ENCODE assay signal across 25 cellular contexts in genomic region chr6:29680904-29681303, GRCh38. TPM values are rescaled to one million over a fixed set of nuclear protein-coding genes. Genes with fewer than 3 reads are reported as not detected.
DNase-seq lines count a peak whose midpoint lies in the region; ATAC-seq and TF ChIP-seq lines count a peak whose summit lies in the region.
"Had no signal": no experiment of that assay in that cellular context is flagged by ENCODE, and none has a peak within 500 bp of the region (broad histone marks: within the 10 kb centered on the region; RNA-seq: fewer than 3 reads in every experiment).

TSS of gene ZFP57 (minus strand) at chr6:29681152. CDS start at chr6:29677003, 4,149 bp downstream.

- CTCF ChIA-PET in activated CD8-positive, alpha-beta memory T cell treated with anti-CD3 and anti-CD28 coated beads, Interleukin-2, amount 10 ng/mL, durations not matched to agents 7 days and 5 days (lab: Charles Lee), result interaction anchor here (0.9 to 2.7 kb wide), 4 partner anchors 16 to 772 kb away, joined by 3 to 14 read pairs (median 10); no protein-coding TSS in a partner anchor
- CTCF ChIA-PET in activated B cell treated with CpG ODN at 0.5 μM for 24 hours (lab: Charles Lee), result no interaction called here

- no peaks in the 10 kb centered on the region for H3K27me3 ChIP-seq in Karpas-422 (ENCODE audit: low read length)
- H3K27me3 ChIP-seq: colonic mucosa had no signal

- H3K4me1 Mint-ChIP-seq in activated CD8-positive, alpha-beta memory T cell treated with anti-CD3 and anti-CD28 coated beads, Interleukin-2, amount 10 ng/mL, durations not matched to agents 7 days and 5 days, result peaks cover 49% of the 10 kb centered on the region
- H3K4me1 Mint-ChIP-seq in activated B cell treated with CpG ODN at 0.5 μM for 24 hours, result peaks cover 20% of the 10 kb centered on the region
- peaks cover 9% of the 10 kb centered on the region for H3K4me1 Mint-ChIP-seq in stimulated activated effector memory CD8-positive, alpha-beta T cell treated with anti-CD3 and anti-CD28 coated beads, Interleukin-12 subunit alpha, Interleukin-12 subunit beta, amount 100 ng/mL, for 72 hours

- peak within 1 kb of the TSS; percentile 27 for H3K4me3 ChIP-seq in epithelial cell of proximal tubule (ENCODE audit: low read depth, low read length)
- H3K4me3 ChIP-seq in Karpas-422 (ENCODE audit: low read length), result no peak within 1 kb of the TSS
- H3K4me3 ChIP-seq: colonic mucosa, gastrocnemius medialis had no signal

- peak within 1 kb of the TSS; percentile 87 for H3K27ac Mint-ChIP-seq in activated CD8-positive, alpha-beta memory T cell treated with anti-CD3 and anti-CD28 coated beads, Interleukin-2, amount 10 ng/mL, durations not matched to agents 7 days and 5 days
- peak within 1 kb of the TSS; percentile 25 for H3K27ac Mint-ChIP-seq in activated B cell treated with CpG ODN at 0.5 μM for 24 hours
- no peak within 1 kb of the TSS for H3K27ac Mint-ChIP-seq in stimulated activated effector memory CD8-positive, alpha-beta T cell treated with anti-CD3 and anti-CD28 coated beads, Interleukin-12 subunit alpha, Interleukin-12 subunit beta, amount 100 ng/mL, for 72 hours
- H3K27ac Mint-ChIP-seq: CD4-positive, CD25-positive, alpha-beta regulatory T cell; HFFc6; progenitor cell of endocrine pancreas had no signal

- H3K9ac ChIP-seq in Karpas-422 (ENCODE audit: low read length), result no peak within 1 kb of the TSS

- H3K4me2 ChIP-seq in Karpas-422 (ENCODE audit: low read depth, low read length, poor library complexity, severe bottlenecking), result no peak within 1 kb of the TSS

- no peaks in the 10 kb centered on the region for H4K20me1 ChIP-seq in Karpas-422 (ENCODE audit: insufficient read depth, low read depth, low read length)

- H3K36me3 ChIP-seq in Karpas-422 (ENCODE audit: insufficient read depth, low read length), result no peaks in the 10 kb centered on the region
- H3K36me3 ChIP-seq: colonic mucosa, gastrocnemius medialis had no signal

- no peaks in the 10 kb centered on the region for H3K9me3 Mint-ChIP-seq in activated CD8-positive, alpha-beta memory T cell treated with anti-CD3 and anti-CD28 coated beads, Interleukin-2, amount 10 ng/mL, durations not matched to agents 7 days and 5 days (ENCODE audit: low read depth)
- H3K9me3 Mint-ChIP-seq in activated B cell treated with CpG ODN at 0.5 μM for 24 hours, result no peaks in the 10 kb centered on the region
- no peaks in the 10 kb centered on the region for H3K9me3 Mint-ChIP-seq in stimulated activated effector memory CD8-positive, alpha-beta T cell treated with anti-CD3 and anti-CD28 coated beads, Interleukin-12 subunit alpha, Interleukin-12 subunit beta, amount 100 ng/mL, for 72 hours
- H3K9me3 Mint-ChIP-seq: CD4-positive, CD25-positive, alpha-beta regulatory T cell; HFFc6 had no signal

- peak within 1 kb of the TSS; percentile 84 for H3K4me3 Mint-ChIP-seq in activated CD8-positive, alpha-beta memory T cell treated with anti-CD3 and anti-CD28 coated beads, Interleukin-2, amount 10 ng/mL, durations not matched to agents 7 days and 5 days
- peak within 1 kb of the TSS; percentile 87 for H3K4me3 Mint-ChIP-seq in activated B cell treated with CpG ODN at 0.5 μM for 24 hours
- H3K4me3 Mint-ChIP-seq in stimulated activated effector memory CD8-positive, alpha-beta T cell treated with anti-CD3 and anti-CD28 coated beads, Interleukin-12 subunit alpha, Interleukin-12 subunit beta, amount 100 ng/mL, for 72 hours, result peak within 1 kb of the TSS; percentile 60
- H3K4me3 Mint-ChIP-seq: HFFc6 had no signal

- intact Hi-C loops in activated B cell treated with CpG ODN at 0.5 μM for 24 hours (cut with micrococcal nuclease), result no loop called here

- peak; percentile 66 for ATAC-seq in activated CD8-positive, alpha-beta memory T cell treated with anti-CD3 and anti-CD28 coated beads, Interleukin-2, amount 10 ng/mL, durations not matched to agents 7 days and 5 days
- ATAC-seq in activated B cell treated with CpG ODN at 0.5 μM for 24 hours (ENCODE audit: low read depth), result peak; percentile 54
- peak; percentile 48 for ATAC-seq in stimulated activated effector memory CD8-positive, alpha-beta T cell treated with anti-CD3 and anti-CD28 coated beads, Interleukin-12 subunit alpha, Interleukin-12 subunit beta, amount 100 ng/mL, for 72 hours
- ATAC-seq: gastrocnemius medialis, left cardiac atrium had no signal

- no peak within 1 kb of the TSS for H2AFZ ChIP-seq in Karpas-422 (ENCODE audit: low read length)

- DNase-seq in activated CD8-positive, alpha-beta memory T cell treated with anti-CD3 and anti-CD28 coated beads, Interleukin-2, amount 10 ng/mL, durations not matched to agents 7 days and 5 days, result peak; percentile 47
- no peak for DNase-seq in activated CD8-positive, alpha-beta memory T cell treated with anti-CD3 and anti-CD28 coated beads, Interleukin-2, amount 50 U/mL, for 48 hours
- peak; percentile 24 for DNase-seq in activated B cell treated with CpG ODN at 0.5 μM for 24 hours
- DNase-seq in epithelial cell of proximal tubule (ENCODE audit: low read depth), result no peak
- no peak for DNase-seq in stimulated activated effector memory CD8-positive, alpha-beta T cell treated with anti-CD3 and anti-CD28 coated beads, Interleukin-12 subunit alpha, Interleukin-12 subunit beta, amount 100 ng/mL, for 72 hours (ENCODE audit: low spot score in 2 of 2)
- no peak for DNase-seq in NCI-H128 (lab: John Stamatoyannopoulos, UW; ENCODE audit: unreplicated experiment)
- DNase-seq in activated naive CD4-positive, alpha-beta T cell treated with Interleukin-2 at 50 U/mL for 16 hours, result no peak
- no peak for DNase-seq in Karpas-422
- DNase-seq: activated CD4-positive, alpha-beta T cell treated with anti-CD3 and anti-CD28 coated beads, Interleukin-2, amount 50 U/mL, for 4 hours; activated naive CD4-positive, alpha-beta T cell treated with anti-CD3 and anti-CD28 coated beads, Interleukin-2, amount 50 U/mL, for 16 hours; activated T-cell treated with anti-CD3 and anti-CD28 coated beads, Interleukin-2, amount 50 U/mL, for 1 hour; colonic mucosa; gastrocnemius medialis; GF-D8; HFFc6; IMR-90; left cardiac atrium; NCI-H2029; NCI-H446; small intestine; stimulated activated CD4-positive, alpha-beta T cell treated with anti-CD3 and anti-CD28 coated beads, Interleukin-2, amount 100 ng/mL, for 48 hours; substantia nigra had no signal

- H3K4me1 ChIP-seq in Karpas-422 (ENCODE audit: low read length), result no peaks in the 10 kb centered on the region
- H3K4me1 ChIP-seq: colonic mucosa, gastrocnemius medialis had no signal

- no peaks in the 10 kb centered on the region for H3K9me2 ChIP-seq in Karpas-422 (replicated peaks; ENCODE audit: insufficient read depth, low read length)

- H3K27ac ChIP-seq in Karpas-422 (ENCODE audit: low read length), result no peak within 1 kb of the TSS
- H3K27ac ChIP-seq: colonic mucosa, gastrocnemius medialis had no signal

- POLR2A ChIA-PET in activated B cell treated with CpG ODN at 0.5 μM for 24 hours (lab: Charles Lee), result interaction anchor here (0.5 to 0.8 kb wide), 3 partner anchors 18 to 42 kb away, joined by 5 to 8 read pairs (median 5); partner anchors contain the start of gene HLA-F

- H3K79me2 ChIP-seq in Karpas-422 (ENCODE audit: low read length), result no peaks in the 10 kb centered on the region

- peaks cover 2% of the 10 kb centered on the region for H3K27me3 Mint-ChIP-seq in activated CD8-positive, alpha-beta memory T cell treated with anti-CD3 and anti-CD28 coated beads, Interleukin-2, amount 10 ng/mL, durations not matched to agents 7 days and 5 days
- H3K27me3 Mint-ChIP-seq in activated B cell treated with CpG ODN at 0.5 μM for 24 hours, result peaks cover 6% of the 10 kb centered on the region

- peaks cover 2% of the 10 kb centered on the region for H3K36me3 Mint-ChIP-seq in activated CD8-positive, alpha-beta memory T cell treated with anti-CD3 and anti-CD28 coated beads, Interleukin-2, amount 10 ng/mL, durations not matched to agents 7 days and 5 days
- no peaks in the 10 kb centered on the region for H3K36me3 Mint-ChIP-seq in activated B cell treated with CpG ODN at 0.5 μM for 24 hours (ENCODE audit: low read depth)
- no peaks in the 10 kb centered on the region for H3K36me3 Mint-ChIP-seq in stimulated activated effector memory CD8-positive, alpha-beta T cell treated with anti-CD3 and anti-CD28 coated beads, Interleukin-12 subunit alpha, Interleukin-12 subunit beta, amount 100 ng/mL, for 72 hours
- H3K36me3 Mint-ChIP-seq: CD4-positive, CD25-positive, alpha-beta regulatory T cell had no signal

- TF ChIP-seq CTCF in activated B cell treated with CpG ODN at 0.5 μM for 24 hours (IDR thresholded peaks at IDR 0.05) (no peak), epithelial cell of proximal tubule (conservative IDR thresholded peaks at IDR 0.05; ENCODE audit: low read depth, low read length) (no peak)

- no peaks in the 10 kb centered on the region for H3K9me3 ChIP-seq in Karpas-422 (ENCODE audit: low read length)
- H3K9me3 ChIP-seq: colonic mucosa, gastrocnemius medialis had no signal

RNA-seq across cellular contexts. Expression of gene ZFP57, which starts in this region (rescaled TPM):
- 10 to 100 TPM; 14.1 to 16.1 TPM for total RNA-seq in activated CD8-positive, alpha-beta memory T cell treated with anti-CD3 and anti-CD28 coated beads, Interleukin-2, amount 10 ng/mL, durations not matched to agents 7 days and 5 days
- total RNA-seq in activated B cell treated with CpG ODN at 0.5 μM for 24 hours (5.2 and 5.5 TPM in 2 replicates), epithelial cell of proximal tubule (0.12 and 1.4 TPM in 2 replicates)
- total RNA-seq in Karpas-422 (2014; rRNA removed; shearing (Covaris generic); ENCODE audit: low replicate concordance), result not detected in 2 replicates
- total RNA-seq: colonic mucosa, HFFc6, IMR-90, RPMI7951 had no signal

Comparison
In these comparisons a context has a peak if more than half of its experiments do, and no peak if none do; other contexts are left out.
1. DNase-seq: peak in activated CD8-positive, alpha-beta memory T cell treated with anti-CD3 and anti-CD28 coated beads, Interleukin-2, amount 10 ng/mL, durations not matched to agents 7 days and 5 days (single experiment) and activated B cell treated with CpG ODN at 0.5 μM for 24 hours (single experiment); none in activated CD8-positive, alpha-beta memory T cell treated with anti-CD3 and anti-CD28 coated beads, Interleukin-2, amount 50 U/mL, for 48 hours (single experiment), epithelial cell of proximal tubule (single experiment), stimulated activated effector memory CD8-positive, alpha-beta T cell treated with anti-CD3 and anti-CD28 coated beads, Interleukin-12 subunit alpha, Interleukin-12 subunit beta, amount 100 ng/mL, for 72 hours (0 of 2), NCI-H128 (single experiment), activated naive CD4-positive, alpha-beta T cell treated with Interleukin-2 at 50 U/mL for 16 hours (single experiment) and Karpas-422 (single experiment).
2. Peak in every context shown above with its lines, with median percentiles within 50 percentile points of each other: ATAC-seq and H3K4me3 Mint-ChIP-seq.